30 cellular contexts compared by ENCODE assay signal in genomic region chr5:88524941-88525340, GRCh38.
"Had no signal": no experiment of that assay in that cellular context is flagged by ENCODE, and none has a peak within 500 bp of the region (broad histone marks: within the 10 kb centered on the region; RNA-seq: fewer than 3 reads in every experiment).

No MANE protein-coding gene starts in this region.

- H3K36me3 Mint-ChIP-seq: naive B cell; natural killer cell treated with Interleukin-12 subunit alpha and Interleukin-12 subunit beta and Interleukin-15 and Interleukin-18, amount 100 ng/mL, for 72 hours; stimulated activated memory B cell treated with anti-CD40 and anti-IgM and Interleukin-4, amounts not matched to agents 10 μg/mL and 1 μg/mL and 100 μg/mL, for 72 hours; type B pancreatic cell had no signal

- H3K4me3 Mint-ChIP-seq: naive B cell; naive thymus-derived CD8-positive, alpha-beta T cell; natural killer cell treated with Interleukin-12 subunit alpha and Interleukin-12 subunit beta and Interleukin-15 and Interleukin-18, amount 100 ng/mL, for 72 hours; nephron progenitor cell; neural crest cell; stimulated activated memory B cell treated with anti-CD40 and anti-IgM and Interleukin-4, amounts not matched to agents 10 μg/mL and 1 μg/mL and 100 μg/mL, for 72 hours; stimulated activated naive CD8-positive, alpha-beta T cell treated with anti-CD3 and anti-CD28 coated beads, Interleukin-15, amount 100 ng/mL, for 72 hours; type B pancreatic cell had no signal

- H3K4me1 Mint-ChIP-seq: naive B cell; naive thymus-derived CD8-positive, alpha-beta T cell; nephron progenitor cell; neural crest cell; stimulated activated memory B cell treated with anti-CD40 and anti-IgM and Interleukin-4, amounts not matched to agents 10 μg/mL and 1 μg/mL and 100 μg/mL, for 72 hours; stimulated activated naive CD8-positive, alpha-beta T cell treated with anti-CD3 and anti-CD28 coated beads, Interleukin-15, amount 100 ng/mL, for 72 hours had no signal

- DNase-seq: naive B cell; naive thymus-derived CD8-positive, alpha-beta T cell; nephron progenitor cell; occipital lobe; ovary; right cardiac atrium; spleen; stimulated activated CD4-positive, alpha-beta T cell treated with anti-CD3 and anti-CD28 coated beads, Interleukin-12 subunit alpha, Interleukin-12 subunit beta, amount 100 ng/mL, for 4 hours; stimulated activated CD4-positive, alpha-beta T cell treated with anti-CD3 and anti-CD28 coated beads, Interleukin-1b, Interleukin-23, amount 100 ng/mL, for 48 hours; stimulated activated CD4-positive, alpha-beta T cell treated with anti-CD3 and anti-CD28 coated beads, Interleukin-4, amount 100 ng/mL, for 1 hour; stimulated activated CD4-positive, alpha-beta T cell treated with anti-CD3 and anti-CD28 coated beads, Interleukin-4, amount 100 ng/mL, for 4 hours; stimulated activated CD8-positive, alpha-beta memory T cell treated with anti-CD3 and anti-CD28 coated beads, Interleukin-4, amount 100 ng/mL, for 48 hours; stimulated activated naive CD4-positive, alpha-beta T cell; stimulated activated naive CD8-positive, alpha-beta T cell treated with anti-CD3 and anti-CD28 coated beads, Interleukin-15, amount 100 ng/mL, for 72 hours; stimulated activated naive CD8-positive, alpha-beta T cell treated with anti-CD3 and anti-CD28 coated beads, Interleukin-15, Interleukin-2, amounts not matched to agents 100 U/mL and 50 U/mL, for 24 hours; substantia nigra; testis; tibial artery; transverse colon; upper lobe of right lung; uterus had no signal

- H3K9me3 ChIP-seq: ovary, prostate gland, spleen, suprapubic skin, testis, tibial artery, transverse colon, upper lobe of right lung, uterus had no signal

- H3K9me3 Mint-ChIP-seq: naive B cell; nephron progenitor cell; stimulated activated memory B cell treated with anti-CD40 and anti-IgM and Interleukin-4, amounts not matched to agents 10 μg/mL and 1 μg/mL and 100 μg/mL, for 72 hours; stimulated activated naive CD8-positive, alpha-beta T cell treated with anti-CD3 and anti-CD28 coated beads, Interleukin-15, amount 100 ng/mL, for 72 hours; type B pancreatic cell had no signal

- H3K36me3 ChIP-seq: ovary, prostate gland, spleen, suprapubic skin, tibial artery, transverse colon, upper lobe of right lung, uterus had no signal

- H3K27me3 Mint-ChIP-seq: stimulated activated memory B cell treated with anti-CD40 and anti-IgM and Interleukin-4, amounts not matched to agents 10 μg/mL and 1 μg/mL and 100 μg/mL, for 72 hours; type B pancreatic cell had no signal

- H3K4me1 ChIP-seq: prostate gland, spleen, suprapubic skin, testis, tibial artery, transverse colon, upper lobe of right lung, uterus had no signal

- H3K27me3 ChIP-seq: ovary, suprapubic skin, testis, tibial artery, transverse colon, upper lobe of right lung, uterus had no signal

- H3K4me2 ChIP-seq: smooth muscle cell had no signal

- H3K27ac Mint-ChIP-seq: naive B cell; naive thymus-derived CD8-positive, alpha-beta T cell; natural killer cell treated with Interleukin-12 subunit alpha and Interleukin-12 subunit beta and Interleukin-15 and Interleukin-18, amount 100 ng/mL, for 72 hours; nephron progenitor cell; stimulated activated memory B cell treated with anti-CD40 and anti-IgM and Interleukin-4, amounts not matched to agents 10 μg/mL and 1 μg/mL and 100 μg/mL, for 72 hours; stimulated activated naive CD8-positive, alpha-beta T cell treated with anti-CD3 and anti-CD28 coated beads, Interleukin-15, amount 100 ng/mL, for 72 hours; type B pancreatic cell had no signal

- H3K4me3 ChIP-seq: ovary, prostate gland, skin epidermis, smooth muscle cell, spleen, suprapubic skin, testis, tibial artery, transverse colon, upper lobe of right lung, uterus had no signal

- ATAC-seq: naive thymus-derived CD8-positive, alpha-beta T cell; natural killer cell treated with Interleukin-12 subunit alpha and Interleukin-12 subunit beta and Interleukin-15 and Interleukin-18, amount 100 ng/mL, for 72 hours; right cardiac atrium; sciatic nerve; stimulated activated memory B cell treated with anti-CD40 and anti-IgM and Interleukin-4, amounts not matched to agents 10 μg/mL and 1 μg/mL and 100 μg/mL, for 72 hours; stimulated activated naive CD8-positive, alpha-beta T cell treated with anti-CD3 and anti-CD28 coated beads, Interleukin-15, amount 100 ng/mL, for 72 hours; stimulated activated naive CD8-positive, alpha-beta T cell treated with anti-CD3 and anti-CD28 coated beads, Interleukin-15, Interleukin-2, amounts not matched to agents 100 U/mL and 50 U/mL, for 24 hours; upper lobe of right lung had no signal

- H3K27ac ChIP-seq: ovary, prostate gland, skin epidermis, spleen, suprapubic skin, testis, tibial artery, transverse colon, upper lobe of right lung, uterus had no signal
